ENCODE assay signal across 19 cellular contexts in the genomic region with DNA sequence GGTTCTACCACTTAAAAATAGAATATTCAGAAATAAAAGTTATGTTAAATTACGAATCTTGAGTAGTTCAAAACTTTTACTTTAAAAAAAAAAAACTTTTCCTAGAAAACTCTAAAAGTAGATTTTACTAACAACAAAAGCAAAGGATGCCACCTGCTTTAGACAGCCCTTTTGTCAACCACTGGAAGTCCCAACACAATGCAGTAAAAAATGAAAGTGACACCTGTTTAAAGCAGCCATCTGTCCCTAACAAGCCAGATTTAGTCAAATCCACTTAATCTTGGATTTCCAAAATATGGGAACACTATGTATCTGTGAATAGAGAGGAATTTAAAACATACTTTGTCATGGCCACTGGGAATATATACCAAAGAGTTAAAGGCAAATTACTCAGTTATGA. TPM values are rescaled to one million over a fixed set of nuclear protein-coding genes. Genes with fewer than 3 reads are reported as not detected.
DNase-seq lines count a peak whose midpoint lies in the region; ATAC-seq and TF ChIP-seq lines count a peak whose summit lies in the region.
"Had no signal": no experiment of that assay in that cellular context is flagged by ENCODE, and none has a peak within 500 bp of the region (broad histone marks: within the 10 kb centered on the region; RNA-seq: fewer than 3 reads in every experiment).

No MANE protein-coding gene starts in this region.

- no peaks in the 10 kb centered on the region for H3K9me3 ChIP-seq in CD4-positive, alpha-beta T cell (ENCODE audit: control insufficient read depth, low read length)
- H3K9me3 ChIP-seq: ovary, SJCRH30, transverse colon had no signal

- intact Hi-C loops in CD4-positive, alpha-beta T cell (cut with DNase I, micrococcal nuclease), result loop anchor here (5.0 to 10.0 kb wide), 4 partner anchors 40 to 1507 kb away; partner anchors contain the start of genes PLPP6 (in 1 of the 2), PUM3 (in 1 of the 2), SMARCA2 (in 1 of the 2) and SPATA6L (in 1 of the 2)

- H3K9me3 Mint-ChIP-seq in CD4-positive, alpha-beta T cell, result no peaks in the 10 kb centered on the region
- no peaks in the 10 kb centered on the region for H3K9me3 Mint-ChIP-seq in activated naive CD8-positive, alpha-beta T cell treated with anti-CD3 and anti-CD28 coated beads, Interleukin-2, amount 50 U/mL, for 24 hours

- H3K36me3 Mint-ChIP-seq in CD4-positive, alpha-beta T cell (ENCODE audit: low read depth), result peaks cover 29% of the 10 kb centered on the region
- peaks cover 4% of the 10 kb centered on the region for H3K36me3 Mint-ChIP-seq in activated naive CD8-positive, alpha-beta T cell treated with anti-CD3 and anti-CD28 coated beads, Interleukin-2, amount 50 U/mL, for 24 hours (ENCODE audit: low read depth)

- CTCF ChIA-PET in CD4-positive, alpha-beta T cell (lab: Charles Lee), result no interaction called here

- POLR2A ChIA-PET in CD4-positive, alpha-beta T cell (lab: Charles Lee), result no interaction called here

- no peaks in the 10 kb centered on the region for H3K27me3 ChIP-seq in CD4-positive, alpha-beta T cell (ENCODE audit: control insufficient read depth, insufficient read depth, low read length)
- H3K27me3 ChIP-seq: foreskin keratinocyte, ovary, SJCRH30, transverse colon had no signal

- peak overlapping the region; percentile 53 for H3K4me3 Mint-ChIP-seq in CD4-positive, alpha-beta T cell
- peak overlapping the region; percentile 95 for H3K4me3 Mint-ChIP-seq in activated naive CD8-positive, alpha-beta T cell treated with anti-CD3 and anti-CD28 coated beads, Interleukin-2, amount 50 U/mL, for 24 hours

- no peak overlapping the region for H3K27ac ChIP-seq in CD4-positive, alpha-beta T cell (ENCODE audit: low read depth, low read length)
- H3K27ac ChIP-seq: 22Rv1, foreskin keratinocyte, HL-60, ovary, SJCRH30, transverse colon had no signal

- H3K27ac Mint-ChIP-seq in CD4-positive, alpha-beta T cell, result peak overlapping the region; percentile 12
- H3K27ac Mint-ChIP-seq in activated naive CD8-positive, alpha-beta T cell treated with anti-CD3 and anti-CD28 coated beads, Interleukin-2, amount 50 U/mL, for 24 hours, result peak overlapping the region; percentile 73

- DNase-seq in NCI-H146 (lab: John Stamatoyannopoulos, UW) (peak; percentile 26), NCI-H146 treated with DMSO at 0.1 percent for 48 hours (lab: John Stamatoyannopoulos, UW; ENCODE audit: unreplicated experiment) (no peak), NCI-H524 (lab: John Stamatoyannopoulos, UW) (peak; percentile 44 to 71), NCI-H2029 treated with DMSO at 0.1 percent for 48 hours (lab: John Stamatoyannopoulos, UW) (no peak)
- DNase-seq in CD4-positive, alpha-beta T cell, result no peak
- DNase-seq in activated naive CD8-positive, alpha-beta T cell treated with anti-CD3 and anti-CD28 coated beads, Interleukin-2, amount 50 U/mL, for 24 hours, result no peak
- no peak for DNase-seq in stimulated activated CD4-positive, alpha-beta T cell treated with anti-CD3 and anti-CD28 coated beads, Interleukin-12 subunit alpha, Interleukin-12 subunit beta, amount 100 ng/mL, for 4 hours
- DNase-seq: activated CD4-positive, CD25-positive, alpha-beta regulatory T cell treated with anti-CD3 and anti-CD28 coated beads, Interleukin-2, amount 50 U/mL, for 72 hours; C1 segment of cervical spinal cord; foreskin keratinocyte; GOT3; NCI-H1092 treated with DMSO at 0.1 percent for 48 hours; NCI-H2227 treated with DMSO at 0.1 percent for 48 hours; ovary; transverse colon had no signal

- no peak for TF ChIP-seq CTCF in CD4-positive, alpha-beta T cell (IDR thresholded peaks at IDR 0.05)

- H3K4me1 Mint-ChIP-seq in CD4-positive, alpha-beta T cell (ENCODE audit: low read depth), result peaks cover 57% of the 10 kb centered on the region
- peaks cover 38% of the 10 kb centered on the region for H3K4me1 Mint-ChIP-seq in activated naive CD8-positive, alpha-beta T cell treated with anti-CD3 and anti-CD28 coated beads, Interleukin-2, amount 50 U/mL, for 24 hours

- H3K27me3 Mint-ChIP-seq in CD4-positive, alpha-beta T cell, result peaks cover 5% of the 10 kb centered on the region
- no peaks in the 10 kb centered on the region for H3K27me3 Mint-ChIP-seq in activated naive CD8-positive, alpha-beta T cell treated with anti-CD3 and anti-CD28 coated beads, Interleukin-2, amount 50 U/mL, for 24 hours

- ATAC-seq in CD4-positive, alpha-beta T cell (ENCODE audit: poor library complexity), result no peak
- ATAC-seq in activated naive CD8-positive, alpha-beta T cell treated with anti-CD3 and anti-CD28 coated beads, Interleukin-2, amount 50 U/mL, for 24 hours, result no peak
- no peak for ATAC-seq in HG03439 (IDR thresholded peaks at IDR 0.05; ENCODE audit: unreplicated experiment)
- ATAC-seq: foreskin keratinocyte had no signal

RNA-seq across cellular contexts. Expression of gene RFX3, which starts 3.8 kb away (rescaled TPM):
- 10 to 100 TPM; 22.9 to 24.8 TPM for total RNA-seq in CD4-positive, alpha-beta T cell

Comparison
In these comparisons a context has a peak if more than half of its experiments do, and no peak if none do; other contexts are left out.
1. DNase-seq: peak in NCI-H146 (single experiment) and NCI-H524 (2 of 2); none in NCI-H146 treated with DMSO at 0.1 percent for 48 hours (single experiment), CD4-positive, alpha-beta T cell (0 of 10), activated naive CD8-positive, alpha-beta T cell treated with anti-CD3 and anti-CD28 coated beads, Interleukin-2, amount 50 U/mL, for 24 hours (single experiment), NCI-H2029 treated with DMSO at 0.1 percent for 48 hours (single experiment) and stimulated activated CD4-positive, alpha-beta T cell treated with anti-CD3 and anti-CD28 coated beads, Interleukin-12 subunit alpha, Interleukin-12 subunit beta, amount 100 ng/mL, for 4 hours (single experiment).